ENCODE assay signal across 2 cellular contexts in the genomic region with DNA sequence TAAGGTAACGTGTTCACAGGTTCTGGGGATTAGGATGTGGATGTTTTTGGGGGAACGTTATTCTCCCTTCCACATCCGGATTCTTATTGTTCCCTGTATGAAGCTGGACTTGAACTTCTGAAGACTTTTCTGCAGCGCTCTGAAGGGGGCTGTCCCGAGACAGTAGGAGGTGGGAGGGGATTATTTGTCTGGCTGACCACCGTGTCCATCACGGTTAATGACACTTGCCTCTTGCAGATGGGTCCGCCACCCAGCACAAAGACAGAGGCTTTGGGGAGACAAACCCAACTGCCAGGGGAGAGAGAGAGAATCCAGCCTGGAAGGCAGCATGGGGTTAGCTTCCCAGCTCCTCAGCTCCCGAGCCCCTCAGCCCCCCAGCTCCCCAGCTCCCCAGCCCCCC.
TF ChIP-seq lines count a peak whose summit lies in the region.

No MANE protein-coding gene starts in this region.

TF ChIP-seq in GM23338, 12 proteins besides CTCF, POLR2A, EP300 and RAD21 (continued from another document):
- TF ChIP-seq, protein P1, sequence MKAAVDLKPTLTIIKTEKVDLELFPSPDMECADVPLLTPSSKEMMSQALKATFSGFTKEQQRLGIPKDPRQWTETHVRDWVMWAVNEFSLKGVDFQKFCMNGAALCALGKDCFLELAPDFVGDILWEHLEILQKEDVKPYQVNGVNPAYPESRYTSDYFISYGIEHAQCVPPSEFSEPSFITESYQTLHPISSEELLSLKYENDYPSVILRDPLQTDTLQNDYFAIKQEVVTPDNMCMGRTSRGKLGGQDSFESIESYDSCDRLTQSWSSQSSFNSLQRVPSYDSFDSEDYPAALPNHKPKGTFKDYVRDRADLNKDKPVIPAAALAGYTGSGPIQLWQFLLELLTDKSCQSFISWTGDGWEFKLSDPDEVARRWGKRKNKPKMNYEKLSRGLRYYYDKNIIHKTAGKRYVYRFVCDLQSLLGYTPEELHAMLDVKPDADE (IDR thresholded peaks at IDR 0.05), result no peak
- no peak for TF ChIP-seq CREB1 (CRISPR knock-in tag; IDR thresholded peaks at IDR 0.05; ENCODE audit: low read depth)
- TF ChIP-seq ZNF114 (CRISPR knock-in tag; IDR thresholded peaks at IDR 0.05), result no peak
- no peak for TF ChIP-seq JUNB (IDR thresholded peaks at IDR 0.05; ENCODE audit: unreplicated experiment)
- no peak for TF ChIP-seq EZH2 (IDR thresholded peaks at IDR 0.05; ENCODE audit: low read depth, unreplicated experiment)
- no peak for TF ChIP-seq EZH2phosphoT487 (IDR thresholded peaks at IDR 0.05; ENCODE audit: unreplicated experiment)
- TF ChIP-seq, protein P2, sequence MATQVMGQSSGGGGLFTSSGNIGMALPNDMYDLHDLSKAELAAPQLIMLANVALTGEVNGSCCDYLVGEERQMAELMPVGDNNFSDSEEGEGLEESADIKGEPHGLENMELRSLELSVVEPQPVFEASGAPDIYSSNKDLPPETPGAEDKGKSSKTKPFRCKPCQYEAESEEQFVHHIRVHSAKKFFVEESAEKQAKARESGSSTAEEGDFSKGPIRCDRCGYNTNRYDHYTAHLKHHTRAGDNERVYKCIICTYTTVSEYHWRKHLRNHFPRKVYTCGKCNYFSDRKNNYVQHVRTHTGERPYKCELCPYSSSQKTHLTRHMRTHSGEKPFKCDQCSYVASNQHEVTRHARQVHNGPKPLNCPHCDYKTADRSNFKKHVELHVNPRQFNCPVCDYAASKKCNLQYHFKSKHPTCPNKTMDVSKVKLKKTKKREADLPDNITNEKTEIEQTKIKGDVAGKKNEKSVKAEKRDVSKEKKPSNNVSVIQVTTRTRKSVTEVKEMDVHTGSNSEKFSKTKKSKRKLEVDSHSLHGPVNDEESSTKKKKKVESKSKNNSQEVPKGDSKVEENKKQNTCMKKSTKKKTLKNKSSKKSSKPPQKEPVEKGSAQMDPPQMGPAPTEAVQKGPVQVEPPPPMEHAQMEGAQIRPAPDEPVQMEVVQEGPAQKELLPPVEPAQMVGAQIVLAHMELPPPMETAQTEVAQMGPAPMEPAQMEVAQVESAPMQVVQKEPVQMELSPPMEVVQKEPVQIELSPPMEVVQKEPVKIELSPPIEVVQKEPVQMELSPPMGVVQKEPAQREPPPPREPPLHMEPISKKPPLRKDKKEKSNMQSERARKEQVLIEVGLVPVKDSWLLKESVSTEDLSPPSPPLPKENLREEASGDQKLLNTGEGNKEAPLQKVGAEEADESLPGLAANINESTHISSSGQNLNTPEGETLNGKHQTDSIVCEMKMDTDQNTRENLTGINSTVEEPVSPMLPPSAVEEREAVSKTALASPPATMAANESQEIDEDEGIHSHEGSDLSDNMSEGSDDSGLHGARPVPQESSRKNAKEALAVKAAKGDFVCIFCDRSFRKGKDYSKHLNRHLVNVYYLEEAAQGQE (IDR thresholded peaks at IDR 0.05; ENCODE audit: unreplicated experiment), result no peak

TF ChIP-seq in HEK293T, 16 proteins besides CTCF, POLR2A, EP300 and RAD21 (continued from another document):
- TF ChIP-seq, protein P3, sequence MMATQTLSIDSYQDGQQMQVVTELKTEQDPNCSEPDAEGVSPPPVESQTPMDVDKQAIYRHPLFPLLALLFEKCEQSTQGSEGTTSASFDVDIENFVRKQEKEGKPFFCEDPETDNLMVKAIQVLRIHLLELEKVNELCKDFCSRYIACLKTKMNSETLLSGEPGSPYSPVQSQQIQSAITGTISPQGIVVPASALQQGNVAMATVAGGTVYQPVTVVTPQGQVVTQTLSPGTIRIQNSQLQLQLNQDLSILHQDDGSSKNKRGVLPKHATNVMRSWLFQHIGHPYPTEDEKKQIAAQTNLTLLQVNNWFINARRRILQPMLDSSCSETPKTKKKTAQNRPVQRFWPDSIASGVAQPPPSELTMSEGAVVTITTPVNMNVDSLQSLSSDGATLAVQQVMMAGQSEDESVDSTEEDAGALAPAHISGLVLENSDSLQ (IDR thresholded peaks at IDR 0.05), result 0 out of 2 replicates have a peak, but pooled peaks have one; percentile 45
- no peak for TF ChIP-seq CTBP1 (IDR thresholded peaks at IDR 0.05; ENCODE audit: borderline replicate concordance)
